20 cellular contexts compared by ENCODE assay signal in the genomic region with DNA sequence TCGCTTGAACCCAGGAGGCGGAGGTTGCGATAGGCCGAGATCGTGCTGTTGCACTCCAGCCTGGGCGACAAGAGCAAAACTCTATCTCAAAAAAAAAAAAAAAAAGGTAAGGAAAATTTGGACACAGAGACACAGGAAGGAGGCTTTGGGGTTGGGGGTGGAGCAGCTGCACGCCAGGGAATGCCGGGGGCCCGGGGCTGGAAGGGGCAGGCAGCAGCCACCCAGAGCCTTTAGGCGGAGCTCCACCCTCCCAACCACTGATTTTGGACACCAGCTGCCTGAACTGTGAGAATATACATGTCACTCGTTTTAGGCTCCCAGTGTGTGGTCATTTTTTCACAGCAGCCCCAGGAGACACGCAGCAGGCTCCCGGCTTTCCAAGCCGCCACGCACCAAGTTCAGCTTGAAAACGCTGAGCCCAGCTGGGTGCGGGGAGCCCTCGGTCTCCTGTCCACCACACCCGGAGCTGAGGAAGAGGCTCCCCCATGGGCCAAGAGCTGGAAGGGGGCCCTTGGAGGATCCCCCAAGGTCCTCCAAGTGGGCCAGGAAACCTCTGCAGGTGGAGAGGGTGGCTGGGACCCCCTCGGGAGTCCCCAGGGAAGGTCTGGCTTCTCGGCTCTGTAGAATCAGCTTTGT. TPM values are rescaled to one million over a fixed set of nuclear protein-coding genes. Genes with fewer than 3 reads are reported as not detected.
DNase-seq lines count a peak whose midpoint lies in the region; ATAC-seq, FAIRE-seq and TF ChIP-seq lines count a peak whose summit lies in the region.
"Had no signal": no experiment of that assay in that cellular context is flagged by ENCODE, and none has a peak within 500 bp of the region (broad histone marks: within the 10 kb centered on the region; RNA-seq: fewer than 3 reads in every experiment).

No MANE protein-coding gene starts in this region.

- no peaks in the 10 kb centered on the region for H3K36me3 Mint-ChIP-seq in T-helper 2 cell treated with Interferon-gamma antibody and Interleukin-4, amounts not matched to agents 5 μg/mL and 100 μg/mL, for 36 hours (ENCODE audit: low read depth)
- H3K36me3 Mint-ChIP-seq in activated T-helper 2 cell treated with anti-CD3 and anti-CD28 coated beads, Interferon-gamma antibody, Interleukin-2, Interleukin-4, amounts not matched to agents 10 μg/mL and 5 μg/mL and 100 μg/mL, durations not matched to agents 14 hours and 24 hours and 36 hours (ENCODE audit: low read depth), result no peaks in the 10 kb centered on the region
- H3K36me3 Mint-ChIP-seq: activated naive CD8-positive, alpha-beta T cell had no signal

- peak overlapping the region; percentile 90 for H3K4me3 Mint-ChIP-seq in T-helper 2 cell treated with Interferon-gamma antibody and Interleukin-4, amounts not matched to agents 5 μg/mL and 100 μg/mL, for 36 hours
- H3K4me3 Mint-ChIP-seq in activated T-helper 2 cell treated with anti-CD3 and anti-CD28 coated beads, Interferon-gamma antibody, Interleukin-2, Interleukin-4, amounts not matched to agents 10 μg/mL and 5 μg/mL and 100 μg/mL, durations not matched to agents 14 hours and 24 hours and 36 hours (ENCODE audit: low read depth), result no peak overlapping the region

- no peaks in the 10 kb centered on the region for H3K9me3 Mint-ChIP-seq in T-helper 2 cell treated with Interferon-gamma antibody and Interleukin-4, amounts not matched to agents 5 μg/mL and 100 μg/mL, for 36 hours
- no peaks in the 10 kb centered on the region for H3K9me3 Mint-ChIP-seq in activated T-helper 2 cell treated with anti-CD3 and anti-CD28 coated beads, Interferon-gamma antibody, Interleukin-2, Interleukin-4, amounts not matched to agents 10 μg/mL and 5 μg/mL and 100 μg/mL, durations not matched to agents 14 hours and 24 hours and 36 hours
- H3K9me3 Mint-ChIP-seq: endodermal cell had no signal

- no peak for TF ChIP-seq RAD21 in HCT116 (IDR thresholded peaks at IDR 0.05; ENCODE audit: low read depth)
- TF ChIP-seq RAD21 in K562 (CRISPR knock-in tag; conservative IDR thresholded peaks at IDR 0.05 in 1 of 2, IDR thresholded peaks at IDR 0.05 in 1 of 2), result no peak

- no peak for TF ChIP-seq CTCF in HCT116 (IDR thresholded peaks at IDR 0.05 in 2 of 3, conservative IDR thresholded peaks at IDR 0.05 in 1 of 3; ENCODE audit: borderline replicate concordance in 1 of 3, insufficient read depth in 1 of 3, low read depth in 2 of 3, low read length in 2 of 3)
- no peak for TF ChIP-seq CTCF in K562 (IDR thresholded peaks at IDR 0.05 in 2 of 3, conservative IDR thresholded peaks at IDR 0.05 in 1 of 3; ENCODE audit: insufficient read depth in 2 of 3, low read depth in 1 of 3, low read length in 3 of 3)

- H3K79me1 ChIP-seq in neuronal stem cell (ENCODE audit: low read depth, low read length), result peaks cover 4% of the 10 kb centered on the region

- 55% methylated on average over 21 of the region's 21 CpGs for WGBS in K562 (ENCODE audit: insufficient coverage, low coverage, missing lambda C conversion rate)
- WGBS in neuronal stem cell (ENCODE audit: extremely low coverage in 2 of 2, insufficient read length in 2 of 2, insufficient replicate concordance in 1 of 2), 2 donors, result no CpG with 5 or more reads among the region's 21 CpGs

- H3K4me1 Mint-ChIP-seq in T-helper 2 cell treated with Interferon-gamma antibody and Interleukin-4, amounts not matched to agents 5 μg/mL and 100 μg/mL, for 36 hours (ENCODE audit: low read depth), result peaks cover 9% of the 10 kb centered on the region
- peaks cover 9% of the 10 kb centered on the region for H3K4me1 Mint-ChIP-seq in activated T-helper 2 cell treated with anti-CD3 and anti-CD28 coated beads, Interferon-gamma antibody, Interleukin-2, Interleukin-4, amounts not matched to agents 10 μg/mL and 5 μg/mL and 100 μg/mL, durations not matched to agents 14 hours and 24 hours and 36 hours (ENCODE audit: low read depth)

- H3K4me3 ChIP-seq in HCT116 (replicated peaks in 1 of 2; ENCODE audit: low read depth in 1 of 2, low read length in 2 of 2), result peak overlapping the region in 1 of 2 experiments; percentile 76; a peak in 1 of 4 replicates
- peak overlapping the region; percentile 50; the same call in 1 of the 2 replicates for H3K4me3 ChIP-seq in K562
- no peak overlapping the region for H3K4me3 ChIP-seq in neuronal stem cell (ENCODE audit: low read length in 2 of 2)

- CTCF ChIA-PET in HCT116 (lab: Charles Lee) (interaction anchor here (1.1 to 8.1 kb wide), 5 partner anchors 12 to 586 kb away, joined by 3 to 271 read pairs (median 5); a partner anchor contains a TSS), K562 (lab: Yijun Ruan, JAX; ENCODE audit: low intra/inter-chr PET ratio) (no interaction called here)

- no peaks in the 10 kb centered on the region for H3K36me3 ChIP-seq in HCT116 (ENCODE audit: control insufficient read depth in 1 of 2, insufficient read depth in 2 of 2, low read length in 2 of 2)
- no peaks in the 10 kb centered on the region for H3K36me3 ChIP-seq in K562 (ENCODE audit: control insufficient read depth, insufficient read depth, low read length)
- H3K36me3 ChIP-seq in neuronal stem cell (replicated peaks in 1 of 2; ENCODE audit: control insufficient read depth in 2 of 2, insufficient read depth in 2 of 2, low read length in 2 of 2), result no peaks in the 10 kb centered on the region
- H3K36me3 ChIP-seq: thyroid gland had no signal

- H3K18ac ChIP-seq in neuronal stem cell (ENCODE audit: low read length), result peak overlapping the region; percentile 35

- intact Hi-C loops in HCT116 (cut with micrococcal nuclease), result no loop called here
- intact Hi-C loops in K562 (cut with micrococcal nuclease), result no loop called here
- intact Hi-C loops in activated T-helper 2 cell treated with anti-CD3 and anti-CD28 coated beads, Interferon-gamma antibody, Interleukin-2, Interleukin-4, amounts not matched to agents 10 μg/mL and 5 μg/mL and 100 μg/mL, durations not matched to agents 14 hours and 24 hours and 36 hours (cut with micrococcal nuclease), result no loop called here

- H2BK120ac ChIP-seq in neuronal stem cell (ENCODE audit: low read depth, low read length), result no peak overlapping the region

- H3K27me3 ChIP-seq in HCT116 (ENCODE audit: insufficient read depth, low read length), result no peaks in the 10 kb centered on the region
- H3K27me3 ChIP-seq in K562 (ENCODE audit: control insufficient read depth in 2 of 2, insufficient read depth in 2 of 2, low read length in 2 of 2), result no peaks in the 10 kb centered on the region
- H3K27me3 ChIP-seq in neuronal stem cell (ENCODE audit: control insufficient read depth in 3 of 3, insufficient read depth in 3 of 3, low read depth in 1 of 3, low read length in 3 of 3), result peaks cover 0 to 3% (median 2%) of the 10 kb centered on the region in 3 experiments
- H3K27me3 ChIP-seq: foreskin keratinocyte, thyroid gland had no signal

- peak overlapping the region; percentile 85 for H3K23ac ChIP-seq in neuronal stem cell (ENCODE audit: low read depth, low read length, poor library complexity)

- no peak overlapping the region for H2BK12ac ChIP-seq in neuronal stem cell (ENCODE audit: low read length)

- FAIRE-seq in K562 (lab: Jason Lieb, UNC), result no peak
- FAIRE-seq: A204.1 had no signal

- H3K4me2 ChIP-seq in HCT116 (ENCODE audit: low read length), result peak overlapping the region; percentile 92; the same call in 1 of the 2 replicates
- H3K4me2 ChIP-seq in K562 (ENCODE audit: insufficient read depth, low read length), result peak overlapping the region; percentile 54
- peak overlapping the region; percentile 11 for H3K4me2 ChIP-seq in neuronal stem cell (ENCODE audit: insufficient read depth, low read length, poor library complexity, severe bottlenecking)
- H3K4me2 ChIP-seq: SK-N-SH had no signal

- H3K4me1 ChIP-seq in HCT116 (ENCODE audit: control insufficient read depth in 1 of 2, insufficient read depth in 2 of 2, low read length in 2 of 2), result peaks cover 17 to 25% of the 10 kb centered on the region in 2 experiments; a peak in 3 of 4 replicates
- H3K4me1 ChIP-seq in K562 (replicated peaks in 1 of 2; ENCODE audit: control insufficient read depth in 2 of 2, insufficient read depth in 2 of 2, low read length in 2 of 2), result peaks cover 37 to 76% of the 10 kb centered on the region in 2 experiments
- H3K4me1 ChIP-seq in neuronal stem cell (ENCODE audit: control insufficient read depth in 2 of 2, insufficient read depth in 1 of 2, low read depth in 1 of 2, low read length in 2 of 2), result peaks cover 15 to 34% of the 10 kb centered on the region in 2 donors
- H3K4me1 ChIP-seq: foreskin keratinocyte had no signal

- no peak overlapping the region for H3K27ac Mint-ChIP-seq in T-helper 2 cell treated with Interferon-gamma antibody and Interleukin-4, amounts not matched to agents 5 μg/mL and 100 μg/mL, for 36 hours
- H3K27ac Mint-ChIP-seq in activated T-helper 2 cell treated with anti-CD3 and anti-CD28 coated beads, Interferon-gamma antibody, Interleukin-2, Interleukin-4, amounts not matched to agents 10 μg/mL and 5 μg/mL and 100 μg/mL, durations not matched to agents 14 hours and 24 hours and 36 hours, result no peak overlapping the region

- TF ChIP-seq POLR2A in HCT116 (IDR thresholded peaks at IDR 0.05; ENCODE audit: borderline replicate concordance, extremely low read depth, insufficient read depth, insufficient read length), result no peak
- TF ChIP-seq POLR2A in K562 (conservative IDR thresholded peaks at IDR 0.05), result no peak

- H3K79me2 ChIP-seq in HCT116 (ENCODE audit: insufficient read depth, low read length) (no peaks in the 10 kb centered on the region), K562 (ENCODE audit: control insufficient read depth, insufficient read depth, low read length) (peaks cover 26% of the 10 kb centered on the region; the same call in 2 of the 3 replicates)

- H4K8ac ChIP-seq in neuronal stem cell (ENCODE audit: low read depth, low read length), result no peak overlapping the region

- H4K20me1 ChIP-seq in HCT116 (ENCODE audit: insufficient read depth) (no peaks in the 10 kb centered on the region), K562 (replicated peaks; ENCODE audit: control insufficient read depth, insufficient read depth, low read length) (no peaks in the 10 kb centered on the region)

- no peak overlapping the region for H3K4ac ChIP-seq in neuronal stem cell (ENCODE audit: low read length)

- BruUV-seq in HCT116 (replicated peaks; lab: Mats Ljungman, UMichigan) (no TSS peak), K562 (replicated peaks; lab: Mats Ljungman, UMichigan) (no TSS peak)

- H2BK5ac ChIP-seq in neuronal stem cell (ENCODE audit: low read length), result peak overlapping the region; percentile 22

- no peak overlapping the region for H4K91ac ChIP-seq in neuronal stem cell (ENCODE audit: low read depth, low read length, poor library complexity)

- H3K27me3 Mint-ChIP-seq in T-helper 2 cell treated with Interferon-gamma antibody and Interleukin-4, amounts not matched to agents 5 μg/mL and 100 μg/mL, for 36 hours (ENCODE audit: low read depth), result no peaks in the 10 kb centered on the region
- no peaks in the 10 kb centered on the region for H3K27me3 Mint-ChIP-seq in activated T-helper 2 cell treated with anti-CD3 and anti-CD28 coated beads, Interferon-gamma antibody, Interleukin-2, Interleukin-4, amounts not matched to agents 10 μg/mL and 5 μg/mL and 100 μg/mL, durations not matched to agents 14 hours and 24 hours and 36 hours (ENCODE audit: low read depth)
- H3K27me3 Mint-ChIP-seq: activated naive CD8-positive, alpha-beta T cell had no signal

- POLR2A ChIA-PET in HCT116 (lab: Charles Lee), result interaction anchor here (0.6 to 1.5 kb wide), 2 partner anchors 177 to 207 kb away, joined by 3 to 4 read pairs; no protein-coding TSS in a partner anchor
- POLR2A ChIA-PET in K562 (lab: Yijun Ruan, JAX), result interaction anchor here (0.9 to 1.6 kb wide), 5 partner anchors 12 to 191 kb away, joined by 3 to 6 read pairs (median 4); a partner anchor contains a TSS

- peak overlapping the region; percentile 96 for H2AK5ac ChIP-seq in neuronal stem cell (ENCODE audit: low read depth, low read length)

- no peak for TF ChIP-seq EP300 in K562 (IDR thresholded peaks at IDR 0.05; ENCODE audit: low read length)

- RAD21 ChIA-PET in HCT116 (lab: Charles Lee; ENCODE audit: low non-redundant PET in 1 of 2, low total read pairs in 2 of 2, uncharacterized antibody in 2 of 2, unreplicated experiment in 2 of 2), result interaction anchor here in 1 of 2 experiments (1.2 kb wide), 1 partner anchor 181 kb away, joined by 4 read pairs; no protein-coding TSS in a partner anchor

- H3K27ac ChIP-seq in HCT116 (ENCODE audit: low read depth, low read length) (no peak overlapping the region), K562 (ENCODE audit: extremely low read depth, low read depth, low read length) (no peak overlapping the region), neuronal stem cell (replicated peaks; ENCODE audit: low read length) (no peak overlapping the region)
- H3K27ac ChIP-seq: foreskin keratinocyte had no signal

- in situ Hi-C loops in K562 (cut with MboI), result no loop called here

- H3K9me3 ChIP-seq in HCT116 (ENCODE audit: control insufficient read depth in 1 of 2, insufficient read depth in 1 of 2, low read depth in 1 of 2, low read length in 2 of 2) (no peaks in the 10 kb centered on the region), K562 (replicated peaks; ENCODE audit: control insufficient read depth, insufficient read depth, low read depth, low read length) (no peaks in the 10 kb centered on the region), neuronal stem cell (replicated peaks in 1 of 2; ENCODE audit: control insufficient read depth in 2 of 2, insufficient read depth in 1 of 2, low read depth in 1 of 2, low read length in 2 of 2) (no peaks in the 10 kb centered on the region)
- H3K9me3 ChIP-seq: SK-N-SH, thyroid gland had no signal

- H3K9ac ChIP-seq in HCT116 (ENCODE audit: low read length) (no peak overlapping the region), K562 (ENCODE audit: insufficient read depth in 1 of 2, low read depth in 2 of 2, low read length in 2 of 2) (peak overlapping the region; percentile 11 to 74; a peak in 3 of 4 replicates), neuronal stem cell (ENCODE audit: low read depth, low read length, poor library complexity) (no peak overlapping the region)
- H3K9ac ChIP-seq: SK-N-SH had no signal

- no peaks in the 10 kb centered on the region for H3K9me2 ChIP-seq in HCT116 (ENCODE audit: insufficient read depth)
- H3K9me2 ChIP-seq: SK-N-SH had no signal

- DNase-seq in T-helper 2 cell treated with Interferon-gamma antibody and Interleukin-4, amounts not matched to agents 5 μg/mL and 100 μg/mL, for 36 hours (ENCODE audit: low spot score), result no peak
- DNase-seq in T-helper 2 cell, result no peak
- DNase-seq in HCT116 (ENCODE audit: low read depth, low spot score), result no peak
- DNase-seq in K562 (ENCODE audit: extremely low read depth in 1 of 4, low spot score in 3 of 4), result peak in 1 of 4 experiments; percentile 19
- no peak for DNase-seq in neuronal stem cell (ENCODE audit: low spot score)
- no peak for DNase-seq in activated T-helper 2 cell treated with anti-CD3 and anti-CD28 coated beads, Interferon-gamma antibody, Interleukin-2, Interleukin-4, amounts not matched to agents 10 μg/mL and 5 μg/mL and 100 μg/mL, durations not matched to agents 14 hours and 24 hours and 36 hours (ENCODE audit: low spot score)
- no peak for DNase-seq in NCI-H526 treated with DMSO at 0.1 percent for 48 hours (lab: John Stamatoyannopoulos, UW)
- DNase-seq: caudate nucleus; EL; endodermal cell; foreskin keratinocyte; MM.1S; NCI-H1930; NCI-H510A treated with DMSO at 0.1 percent for 48 hours; SK-N-SH; stimulated activated CD4-positive, alpha-beta T cell treated with anti-CD3 and anti-CD28 coated beads, Interleukin-2, amount 100 ng/mL, for 24 hours; thyroid gland had no signal

- ATAC-seq in HCT116, result no peak
- no peak for ATAC-seq in K562
- ATAC-seq in HG02852 (IDR thresholded peaks at IDR 0.05; ENCODE audit: unreplicated experiment), result no peak

- H2BK15ac ChIP-seq in neuronal stem cell (ENCODE audit: low read length), result peak overlapping the region; percentile 38

- H3K14ac ChIP-seq in neuronal stem cell (ENCODE audit: low read length), result no peak overlapping the region

- H3K9me1 ChIP-seq in K562 (ENCODE audit: control insufficient read depth, insufficient read depth, low read length), result no peaks in the 10 kb centered on the region

- H2AFZ ChIP-seq in HCT116 (ENCODE audit: low read depth, low read length, poor library complexity, severe bottlenecking) (no peak overlapping the region), K562 (ENCODE audit: low read depth, low read length) (no peak overlapping the region), neuronal stem cell (ENCODE audit: low read length) (no peak overlapping the region)

RNA-seq across cellular contexts. Expression of a gene that starts 5.9 kb away (rescaled TPM):
- 112 TPM for total RNA-seq in HCT116 (2021; ENCODE audit: unreplicated experiment)
- 50.0 and 53.3 TPM in 2 replicates for polyA plus RNA-seq in HCT116 (2012)
- total RNA-seq in K562 (2011; cell fraction: chromatin; rRNA removed; ENCODE audit: low replicate concordance), result 32.5 and 87.9 TPM in 2 replicates
- 57.6 and 57.7 TPM in 2 replicates for total RNA-seq in K562 (2011; cell fraction: nucleolus; rRNA removed)
- total RNA-seq in K562 (2011; cell fraction: nucleoplasm; rRNA removed), result 37.4 and 38.2 TPM in 2 replicates
- total RNA-seq in K562 (2014; rRNA removed), result 74.4 and 79.5 TPM in 2 replicates
- 4.5 and 5.2 TPM in 2 replicates for total RNA-seq in K562 (2014; rRNA removed; fragmentation: Illumina TruSeq; extraction: Trizol)
- 13.7 and 15.9 TPM in 2 replicates for total RNA-seq in K562 (2015; rRNA removed; fragmentation: Illumina TruSeq; extraction: Trizol)
- total RNA-seq in K562 (2021), result 142 TPM in 2 replicates
- polyA plus RNA-seq in K562 (2011; rRNA removed), result 9.9 and 13.5 TPM in 2 replicates
- 19.5 and 92.5 TPM in 2 replicates for polyA plus RNA-seq in K562 (2011; cell fraction: cytosol; rRNA removed)
- polyA plus RNA-seq in K562 (2011; cell fraction: nucleus; rRNA removed), result 23.2 and 44.5 TPM in 2 replicates
- polyA plus RNA-seq in K562 (2012), result 74.5 and 114 TPM in 2 replicates
- 8.4 and 22.6 TPM in 2 replicates for polyA plus RNA-seq in K562 (2014; fragmentation: Illumina TruSeq; extraction: Trizol)
- 1 to 10 TPM in 1 of 2 experiments, under 1 TPM in 1; 0.58 to 1.0 TPM for polyA plus RNA-seq in K562 (2014; fragmentation: Nextera tagmentation; extraction: Ambion mirVana)
- polyA plus RNA-seq in K562 (2014; rRNA removed), result 143 and 153 TPM in 2 replicates
- polyA minus RNA-seq in K562 (2011; rRNA and poly(A)+ RNA removed), result 3.3 and 3.9 TPM in 2 replicates
- polyA minus RNA-seq in K562 (2011; cell fraction: cytosol; rRNA and poly(A)+ RNA removed), result 16.1 and 25.8 TPM in 2 replicates
- 10.0 and 14.0 TPM in 2 replicates for polyA minus RNA-seq in K562 (2011; cell fraction: nucleus; rRNA and poly(A)+ RNA removed)
- 108 TPM for polyA plus RNA-seq in neuronal stem cell (2013, experiment 1 of 2)
- polyA plus RNA-seq in neuronal stem cell (2013, experiment 2 of 2), result 108 TPM
- 61.5 and 63.8 TPM in 2 replicates for total RNA-seq in activated T-helper 2 cell treated with anti-CD3 and anti-CD28 coated beads, Interferon-gamma antibody, Interleukin-2, Interleukin-4, amounts not matched to agents 10 μg/mL and 5 μg/mL and 100 μg/mL, durations not matched to agents 14 hours and 24 hours and 36 hours

RNA-seq across cellular contexts. Expression of a gene that starts 27.7 kb away (rescaled TPM):
- 56.2 TPM for total RNA-seq in HCT116 (2021; ENCODE audit: unreplicated experiment)
- 16.0 and 16.1 TPM in 2 replicates for polyA plus RNA-seq in HCT116 (2012)
- 25.0 and 40.0 TPM in 2 replicates for total RNA-seq in K562 (2011; cell fraction: chromatin; rRNA removed; ENCODE audit: low replicate concordance)
- 28.2 and 34.2 TPM in 2 replicates for total RNA-seq in K562 (2011; cell fraction: nucleolus; rRNA removed)
- 21.0 and 24.4 TPM in 2 replicates for total RNA-seq in K562 (2011; cell fraction: nucleoplasm; rRNA removed)
- total RNA-seq in K562 (2014; rRNA removed), result 10.8 and 16.6 TPM in 2 replicates
- 2.8 and 3.2 TPM in 2 replicates for total RNA-seq in K562 (2014; rRNA removed; fragmentation: Illumina TruSeq; extraction: Trizol)
- 4.6 and 5.6 TPM in 2 replicates for total RNA-seq in K562 (2015; rRNA removed; fragmentation: Illumina TruSeq; extraction: Trizol)
- total RNA-seq in K562 (2021), result 55.4 and 60.5 TPM in 2 replicates
- 3.1 and 4.6 TPM in 2 replicates for polyA plus RNA-seq in K562 (2011; rRNA removed)
- polyA plus RNA-seq in K562 (2011; cell fraction: cytosol; rRNA removed), result 3.6 and 6.1 TPM in 2 replicates
- polyA plus RNA-seq in K562 (2011; cell fraction: nucleus; rRNA removed), result 8.6 and 16.4 TPM in 2 replicates
- polyA plus RNA-seq in K562 (2012), result 13.2 and 13.6 TPM in 2 replicates
- 15.8 and 21.4 TPM in 2 replicates for polyA plus RNA-seq in K562 (2014; fragmentation: Illumina TruSeq; extraction: Trizol)
- polyA plus RNA-seq in K562 (2014; fragmentation: Nextera tagmentation; extraction: Ambion mirVana), result under 1 TPM; 0.10 to 0.39 TPM
- polyA plus RNA-seq in K562 (2014; rRNA removed), result 16.4 and 17.0 TPM in 2 replicates
- polyA minus RNA-seq in K562 (2011; rRNA and poly(A)+ RNA removed), result 2.7 and 4.6 TPM in 2 replicates
- polyA minus RNA-seq in K562 (2011; cell fraction: cytosol; rRNA and poly(A)+ RNA removed), result 20.6 and 21.9 TPM in 2 replicates
- polyA minus RNA-seq in K562 (2011; cell fraction: nucleus; rRNA and poly(A)+ RNA removed), result 8.6 and 10.9 TPM in 2 replicates
- 37.5 TPM for polyA plus RNA-seq in neuronal stem cell (2013, experiment 1 of 2)
- 41.3 TPM for polyA plus RNA-seq in neuronal stem cell (2013, experiment 2 of 2)
- 37.0 and 41.1 TPM in 2 replicates for total RNA-seq in activated T-helper 2 cell treated with anti-CD3 and anti-CD28 coated beads, Interferon-gamma antibody, Interleukin-2, Interleukin-4, amounts not matched to agents 10 μg/mL and 5 μg/mL and 100 μg/mL, durations not matched to agents 14 hours and 24 hours and 36 hours

Comparison
In these comparisons a context has a peak if more than half of its experiments do, and no peak if none do; other contexts are left out.
1. H3K4me2 ChIP-seq: peak in every context shown above with its lines; median percentile 92 in HCT116; 54 in K562; 11 in neuronal stem cell.
2. H3K9ac ChIP-seq: peak in K562 (2 of 2); none in HCT116 (single experiment) and neuronal stem cell (single experiment).